In the genomic region with DNA sequence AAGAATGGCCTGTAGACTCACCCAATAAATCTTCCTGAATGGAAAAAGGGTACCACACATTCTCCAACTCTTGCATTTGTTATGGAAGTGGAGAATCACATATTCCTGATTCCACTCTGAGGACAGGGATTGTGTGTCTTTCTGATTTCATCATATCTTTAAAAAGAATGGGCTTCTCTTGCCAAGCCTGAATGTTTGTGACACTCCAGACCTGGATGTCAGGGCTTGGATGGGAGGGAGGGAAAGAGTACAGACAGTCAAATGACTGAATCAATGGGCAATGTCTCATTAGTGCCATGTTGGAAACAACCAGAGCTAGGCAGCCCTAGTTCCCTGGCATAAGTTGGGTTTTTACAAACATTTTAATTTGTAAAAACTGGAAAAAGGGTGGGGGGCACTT, we compare ENCODE assay signal across 1 cellular context.
TF ChIP-seq lines count a peak whose summit lies in the region.

No MANE protein-coding gene starts in this region.

TF ChIP-seq in A549, 52 proteins besides CTCF, POLR2A, EP300 and RAD21 (continued from another document):
- no peak for TF ChIP-seq HOXB13 (CRISPR knock-in tag; IDR thresholded peaks at IDR 0.05; ENCODE audit: low read depth)
- TF ChIP-seq HOXB5 (CRISPR knock-in tag; IDR thresholded peaks at IDR 0.05) = no peak
- no peak for TF ChIP-seq PHF8 (IDR thresholded peaks at IDR 0.05; ENCODE audit: borderline replicate concordance, low read depth)
- TF ChIP-seq CEBPB (IDR thresholded peaks at IDR 0.05) = no peak
TF ChIP-seq in A549: peak in this region for 0.
